In the genomic region with DNA sequence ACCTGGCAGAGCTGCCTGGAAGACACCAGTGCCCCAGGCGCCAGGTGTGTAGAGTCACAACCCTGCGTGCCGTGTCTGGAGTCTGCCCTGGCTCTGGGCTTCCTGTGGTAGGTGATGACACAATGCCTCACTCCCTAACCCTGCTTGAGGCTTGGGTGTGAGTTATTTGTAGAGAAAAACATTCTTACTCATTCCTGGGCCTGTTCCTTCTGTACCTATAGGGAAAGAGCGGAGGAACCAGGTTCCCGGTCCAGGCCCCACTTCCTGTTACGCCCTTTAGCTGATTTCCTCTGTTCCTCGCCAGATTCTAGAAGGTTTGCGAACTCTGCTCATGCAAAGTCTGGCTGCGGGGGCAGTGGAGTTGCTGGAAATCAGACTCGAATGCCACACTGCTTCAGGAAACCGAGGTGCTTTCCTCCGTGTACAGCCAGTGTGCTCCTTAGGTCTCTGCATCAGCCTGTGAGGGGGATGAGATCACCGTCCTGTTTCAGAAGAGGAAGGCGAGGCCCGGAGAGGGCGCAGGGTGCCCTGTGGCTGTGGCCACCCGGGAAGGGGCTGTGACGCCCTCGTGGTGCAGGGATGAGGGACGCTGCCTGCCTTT, we compare ENCODE assay signal across 8 cellular contexts.
DNase-seq lines count a peak whose midpoint lies in the region; ATAC-seq and FAIRE-seq lines count a peak whose summit lies in the region.

No MANE protein-coding gene starts in this region.

- H3K4me1 Mint-ChIP-seq in activated CD4-positive, alpha-beta memory T cell treated with anti-CD3 and anti-CD28 coated beads for 36 hours (ENCODE audit: low read depth): peaks cover 72% of the 10 kb centered on the region

- H3K27ac Mint-ChIP-seq in activated CD4-positive, alpha-beta memory T cell treated with anti-CD3 and anti-CD28 coated beads for 36 hours: peak overlapping the region; percentile 96

- peaks cover 12% of the 10 kb centered on the region for H3K27me3 Mint-ChIP-seq in activated CD4-positive, alpha-beta memory T cell treated with anti-CD3 and anti-CD28 coated beads for 36 hours

- POLR2A ChIA-PET in activated CD4-positive, alpha-beta memory T cell treated with anti-CD3 and anti-CD28 coated beads for 36 hours (lab: Charles Lee): interaction anchor here (1.1 to 5.2 kb wide), 7 partner anchors 9 to 268 kb away, joined by 3 to 24 read pairs (median 12); partner anchors contain the start of gene IRF4

- no peaks in the 10 kb centered on the region for H3K36me3 Mint-ChIP-seq in activated CD4-positive, alpha-beta memory T cell treated with anti-CD3 and anti-CD28 coated beads for 36 hours

- CTCF ChIA-PET in activated CD4-positive, alpha-beta memory T cell treated with anti-CD3 and anti-CD28 coated beads for 36 hours (lab: Charles Lee): interaction anchor here (1.0 to 1.8 kb wide), 6 partner anchors 9 to 166 kb away, joined by 3 to 8 read pairs (median 4); no protein-coding TSS in a partner anchor

- H3K4me3 Mint-ChIP-seq in activated CD4-positive, alpha-beta memory T cell treated with anti-CD3 and anti-CD28 coated beads for 36 hours: peak overlapping the region; percentile 54

- no peak for FAIRE-seq in HTR-8/SVneo (lab: Jason Lieb, UNC)

- intact Hi-C loops in activated CD4-positive, alpha-beta memory T cell treated with anti-CD3 and anti-CD28 coated beads for 36 hours (cut with micrococcal nuclease): loop anchor here (1.0 to 2.0 kb wide), 12 partner anchors 10 to 323 kb away; partner anchors contain the start of gene DUSP22

- peak; percentile 26 for ATAC-seq in HG02642 (IDR thresholded peaks at IDR 0.05; ENCODE audit: poor library complexity, unreplicated experiment)
- peak; percentile 95 for ATAC-seq in esophagus mucosa

- DNase-seq in activated CD4-positive, alpha-beta memory T cell treated with anti-CD3 and anti-CD28 coated beads for 36 hours: peak; percentile 90
- DNase-seq in stimulated activated CD8-positive, alpha-beta memory T cell treated with anti-CD3 and anti-CD28 coated beads, Interleukin-4, amount 100 ng/mL, for 24 hours (ENCODE audit: low read depth): peak; percentile 52
- DNase-seq in middle frontal gyrus (ENCODE audit: extremely low spot score, low spot score) (no peak), NCI-H748 (lab: John Stamatoyannopoulos, UW; ENCODE audit: unreplicated experiment) (no peak), HTR-8/SVneo (ENCODE audit: insufficient read length, low spot score) (no peak), iPS-NIHi7 (ENCODE audit: extremely low spot score) (no peak)

- no peaks in the 10 kb centered on the region for H3K9me3 Mint-ChIP-seq in activated CD4-positive, alpha-beta memory T cell treated with anti-CD3 and anti-CD28 coated beads for 36 hours

Comparison
In these comparisons a context has a peak if more than half of its experiments do, and no peak if none do; other contexts are left out.
1. DNase-seq: peak in activated CD4-positive, alpha-beta memory T cell treated with anti-CD3 and anti-CD28 coated beads for 36 hours (single experiment) and stimulated activated CD8-positive, alpha-beta memory T cell treated with anti-CD3 and anti-CD28 coated beads, Interleukin-4, amount 100 ng/mL, for 24 hours (single experiment); none in middle frontal gyrus (single experiment), NCI-H748 (single experiment), HTR-8/SVneo (single experiment) and iPS-NIHi7 (single experiment).